ENCODE assay signal across 1 cellular context in the genomic region with DNA sequence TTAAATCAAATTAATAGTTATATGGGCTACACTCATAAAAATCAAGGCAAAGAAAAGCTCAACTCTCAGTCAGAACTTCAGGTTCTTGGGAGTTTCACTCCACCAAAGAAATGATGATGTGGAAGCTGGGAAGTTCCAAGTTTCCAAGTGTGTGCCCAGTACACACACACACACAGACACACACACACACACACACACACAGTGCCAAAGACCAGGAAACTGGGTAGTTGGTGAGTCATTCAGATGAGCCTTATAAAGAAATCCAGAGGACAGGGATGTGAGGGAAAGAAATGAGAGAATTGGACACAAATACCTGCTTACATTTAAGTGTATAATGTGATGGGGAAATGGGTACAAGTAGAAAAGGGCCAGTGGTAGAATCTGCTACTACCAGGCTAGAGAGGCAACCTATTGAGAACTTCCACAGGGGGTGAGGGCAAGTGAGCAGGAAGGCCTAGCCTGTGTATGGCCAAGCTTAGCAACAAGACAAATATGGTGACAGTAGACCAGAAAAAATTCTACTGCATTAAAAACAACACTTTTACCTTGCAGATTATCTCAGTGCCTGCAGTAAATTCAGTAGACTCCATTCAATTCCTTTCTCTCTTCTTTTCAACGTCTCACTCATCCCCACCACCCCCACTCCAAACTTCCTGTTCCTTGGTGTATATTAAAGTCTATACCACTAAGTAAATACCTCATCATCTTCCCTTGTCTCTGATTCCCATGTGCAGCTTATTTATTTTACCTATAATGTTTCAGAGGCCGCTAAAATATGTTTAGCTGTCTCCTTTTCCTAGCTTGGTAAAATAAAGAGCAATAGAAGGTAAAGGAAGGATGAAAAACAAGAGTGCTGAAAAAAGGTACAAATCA.
A peak's percentile ranks its signal among the peaks of the same experiment; 100 is the strongest.
TF ChIP-seq lines count a peak whose summit lies in the region.

No MANE protein-coding gene starts in this region.

TF ChIP-seq in K562, 482 proteins besides CTCF, POLR2A, EP300 and RAD21 (continued from another document):
- TF ChIP-seq HDGF (IDR thresholded peaks at IDR 0.05): no peak
- TF ChIP-seq, protein P1, sequence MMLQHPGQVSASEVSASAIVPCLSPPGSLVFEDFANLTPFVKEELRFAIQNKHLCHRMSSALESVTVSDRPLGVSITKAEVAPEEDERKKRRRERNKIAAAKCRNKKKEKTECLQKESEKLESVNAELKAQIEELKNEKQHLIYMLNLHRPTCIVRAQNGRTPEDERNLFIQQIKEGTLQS (IDR thresholded peaks at IDR 0.05): peak; percentile 87
- TF ChIP-seq, protein P1 (CRISPR knock-in tag; conservative IDR thresholded peaks at IDR 0.05): peak; percentile 38; the same call in 1 of the 2 replicates
- TF ChIP-seq, protein P2, sequence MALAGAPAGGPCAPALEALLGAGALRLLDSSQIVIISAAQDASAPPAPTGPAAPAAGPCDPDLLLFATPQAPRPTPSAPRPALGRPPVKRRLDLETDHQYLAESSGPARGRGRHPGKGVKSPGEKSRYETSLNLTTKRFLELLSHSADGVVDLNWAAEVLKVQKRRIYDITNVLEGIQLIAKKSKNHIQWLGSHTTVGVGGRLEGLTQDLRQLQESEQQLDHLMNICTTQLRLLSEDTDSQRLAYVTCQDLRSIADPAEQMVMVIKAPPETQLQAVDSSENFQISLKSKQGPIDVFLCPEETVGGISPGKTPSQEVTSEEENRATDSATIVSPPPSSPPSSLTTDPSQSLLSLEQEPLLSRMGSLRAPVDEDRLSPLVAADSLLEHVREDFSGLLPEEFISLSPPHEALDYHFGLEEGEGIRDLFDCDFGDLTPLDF (CRISPR knock-in tag; IDR thresholded peaks at IDR 0.05): no peak
- TF ChIP-seq SOX6 (IDR thresholded peaks at IDR 0.05): 0 out of 2 replicates have a peak, but pooled peaks have one; percentile 13
- TF ChIP-seq KDM1A (IDR thresholded peaks at IDR 0.05): 0 out of 4 replicates have a peak, but pooled peaks of 1 of the 2 experiments have one; percentile 13
- TF ChIP-seq GATAD2A (IDR thresholded peaks at IDR 0.05): peak; percentile 82
- 0 out of 2 replicates have a peak, but pooled peaks have one; percentile 23 for TF ChIP-seq ZNF584 (CRISPR knock-in tag; IDR thresholded peaks at IDR 0.05; ENCODE audit: low read depth)
- no peak for TF ChIP-seq ESRRB (CRISPR knock-in tag; IDR thresholded peaks at IDR 0.05; ENCODE audit: borderline replicate concordance)
- no peak for TF ChIP-seq SMARCA5 (IDR thresholded peaks at IDR 0.05)
- TF ChIP-seq, protein P3, sequence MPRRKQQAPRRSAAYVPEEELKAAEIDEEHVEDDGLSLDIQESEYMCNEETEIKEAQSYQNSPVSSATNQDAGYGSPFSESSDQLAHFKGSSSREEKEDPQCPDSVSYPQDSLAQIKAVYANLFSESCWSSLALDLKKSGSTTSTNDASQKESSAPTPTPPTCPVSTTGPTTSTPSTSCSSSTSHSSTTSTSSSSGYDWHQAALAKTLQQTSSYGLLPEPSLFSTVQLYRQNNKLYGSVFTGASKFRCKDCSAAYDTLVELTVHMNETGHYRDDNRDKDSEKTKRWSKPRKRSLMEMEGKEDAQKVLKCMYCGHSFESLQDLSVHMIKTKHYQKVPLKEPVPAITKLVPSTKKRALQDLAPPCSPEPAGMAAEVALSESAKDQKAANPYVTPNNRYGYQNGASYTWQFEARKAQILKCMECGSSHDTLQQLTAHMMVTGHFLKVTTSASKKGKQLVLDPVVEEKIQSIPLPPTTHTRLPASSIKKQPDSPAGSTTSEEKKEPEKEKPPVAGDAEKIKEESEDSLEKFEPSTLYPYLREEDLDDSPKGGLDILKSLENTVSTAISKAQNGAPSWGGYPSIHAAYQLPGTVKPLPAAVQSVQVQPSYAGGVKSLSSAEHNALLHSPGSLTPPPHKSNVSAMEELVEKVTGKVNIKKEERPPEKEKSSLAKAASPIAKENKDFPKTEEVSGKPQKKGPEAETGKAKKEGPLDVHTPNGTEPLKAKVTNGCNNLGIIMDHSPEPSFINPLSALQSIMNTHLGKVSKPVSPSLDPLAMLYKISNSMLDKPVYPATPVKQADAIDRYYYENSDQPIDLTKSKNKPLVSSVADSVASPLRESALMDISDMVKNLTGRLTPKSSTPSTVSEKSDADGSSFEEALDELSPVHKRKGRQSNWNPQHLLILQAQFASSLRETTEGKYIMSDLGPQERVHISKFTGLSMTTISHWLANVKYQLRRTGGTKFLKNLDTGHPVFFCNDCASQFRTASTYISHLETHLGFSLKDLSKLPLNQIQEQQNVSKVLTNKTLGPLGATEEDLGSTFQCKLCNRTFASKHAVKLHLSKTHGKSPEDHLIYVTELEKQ (CRISPR knock-in tag; IDR thresholded peaks at IDR 0.05): no peak
- no peak for TF ChIP-seq ZNF224 (CRISPR knock-in tag; IDR thresholded peaks at IDR 0.05)
- TF ChIP-seq FOXM1 (IDR thresholded peaks at IDR 0.05; ENCODE audit: low read depth): 0 out of 2 replicates have a peak, but pooled peaks have one; percentile 17
- TF ChIP-seq FOXM1 (CRISPR knock-in tag; IDR thresholded peaks at IDR 0.05; ENCODE audit: low read depth): no peak
- TF ChIP-seq ZNF551 (CRISPR knock-in tag; IDR thresholded peaks at IDR 0.05): no peak
- TF ChIP-seq TAF15 (IDR thresholded peaks at IDR 0.05; ENCODE audit: low read depth, low read length): no peak
- TF ChIP-seq, protein P4, sequence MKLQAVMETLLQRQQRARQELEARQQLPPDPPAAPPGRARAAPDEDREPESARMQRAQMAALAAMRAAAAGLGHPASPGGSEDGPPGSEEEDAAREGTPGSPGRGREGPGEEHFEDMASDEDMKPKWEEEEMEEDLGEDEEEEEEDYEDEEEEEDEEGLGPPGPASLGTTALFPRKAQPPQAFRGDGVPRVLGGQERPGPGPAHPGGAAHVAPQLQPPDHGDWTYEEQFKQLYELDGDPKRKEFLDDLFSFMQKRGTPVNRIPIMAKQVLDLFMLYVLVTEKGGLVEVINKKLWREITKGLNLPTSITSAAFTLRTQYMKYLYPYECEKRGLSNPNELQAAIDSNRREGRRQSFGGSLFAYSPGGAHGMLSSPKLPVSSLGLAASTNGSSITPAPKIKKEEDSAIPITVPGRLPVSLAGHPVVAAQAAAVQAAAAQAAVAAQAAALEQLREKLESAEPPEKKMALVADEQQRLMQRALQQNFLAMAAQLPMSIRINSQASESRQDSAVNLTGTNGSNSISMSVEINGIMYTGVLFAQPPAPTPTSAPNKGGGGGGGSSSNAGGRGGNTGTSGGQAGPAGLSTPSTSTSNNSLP (IDR thresholded peaks at IDR 0.05; ENCODE audit: borderline replicate concordance, low read depth, low read length): 0 out of 2 replicates have a peak, but pooled peaks have one; percentile 24
- 0 out of 2 replicates have a peak, but pooled peaks have one; percentile 18 for TF ChIP-seq TOE1 (IDR thresholded peaks at IDR 0.05; ENCODE audit: borderline replicate concordance)
- no peak for TF ChIP-seq TOE1 (CRISPR knock-in tag; IDR thresholded peaks at IDR 0.05; ENCODE audit: borderline replicate concordance, low read depth)
- TF ChIP-seq SMARCE1 (IDR thresholded peaks at IDR 0.05): peak; percentile 69
TF ChIP-seq in K562: peak in this region for 40.
